29 cellular contexts compared by ENCODE assay signal in genomic region chr7:81416648-81417047, GRCh38.
DNase-seq lines count a peak whose midpoint lies in the region; ATAC-seq and TF ChIP-seq lines count a peak whose summit lies in the region.
"Had no signal": no experiment of that assay in that cellular context is flagged by ENCODE, and none has a peak within 500 bp of the region (broad histone marks: within the 10 kb centered on the region; RNA-seq: fewer than 3 reads in every experiment).

No MANE protein-coding gene starts in this region.

- H3K79me2 ChIP-seq in mammary epithelial cell (ENCODE audit: insufficient read depth, low read length), result no peaks in the 10 kb centered on the region
- H3K79me2 ChIP-seq: hepatocyte had no signal

- no peak for TF ChIP-seq CTCF in mammary epithelial cell (conservative IDR thresholded peaks at IDR 0.05 in 1 of 2, IDR thresholded peaks at IDR 0.05 in 1 of 2; ENCODE audit: extremely low read depth in 1 of 2, insufficient read depth in 1 of 2, low read depth in 1 of 2, low read length in 2 of 2)
- no peak for TF ChIP-seq CTCF in MCF 10A (IDR thresholded peaks at IDR 0.05; ENCODE audit: unreplicated experiment)

- CTCF ChIA-PET in mammary epithelial cell (lab: Charles Lee; ENCODE audit: low non-redundant PET) (no interaction called here), MCF 10A (lab: Yijun Ruan, JAX) (no interaction called here)

- no peaks in the 10 kb centered on the region for H3K4me1 ChIP-seq in mammary epithelial cell (ENCODE audit: insufficient read depth, low read length)
- H3K4me1 ChIP-seq: prostate gland, stomach, tibial artery had no signal

- peaks cover 22% of the 10 kb centered on the region for H3K4me1 Mint-ChIP-seq in MCF 10A (ENCODE audit: insufficient read depth, unreplicated experiment)
- H3K4me1 Mint-ChIP-seq: activated CD4-positive, alpha-beta memory T cell treated with anti-CD3 and anti-CD28 coated beads, Interleukin-2, amount 10 ng/mL, durations not matched to agents 7 days and 5 days; activated T-helper 17 cell treated with anti-CD3 and anti-CD28 coated beads, Interleukin-2, amount 50 U/mL, for 72 hours had no signal

- dilution Hi-C loops in mammary epithelial cell (cut with HindIII; ENCODE audit: low sequenced_read_pairs), result no loop called here

- H3K27ac ChIP-seq in mammary epithelial cell (ENCODE audit: insufficient read depth, low read depth, low read length), result no peak overlapping the region
- H3K27ac ChIP-seq: brain microvascular endothelial cell, dorsolateral prefrontal cortex, hepatocyte, prostate gland, SK-N-MC, stomach, tibial artery had no signal

- no peaks in the 10 kb centered on the region for H4K20me1 ChIP-seq in mammary epithelial cell (ENCODE audit: insufficient read depth, low read length)

- H3K27ac Mint-ChIP-seq in MCF 10A (ENCODE audit: low read depth, unreplicated experiment), result no peak overlapping the region
- H3K27ac Mint-ChIP-seq: activated CD4-positive, alpha-beta memory T cell treated with anti-CD3 and anti-CD28 coated beads, Interleukin-2, amount 10 ng/mL, durations not matched to agents 7 days and 5 days; activated T-helper 17 cell treated with anti-CD3 and anti-CD28 coated beads, Interleukin-2, amount 50 U/mL, for 72 hours; IgD-negative memory B cell had no signal

- H3K9ac ChIP-seq in mammary epithelial cell (ENCODE audit: insufficient read depth, low read length), result no peak overlapping the region

- H3K4me2 ChIP-seq in mammary epithelial cell (ENCODE audit: insufficient read depth, low read depth, low read length), result no peak overlapping the region
- H3K4me2 ChIP-seq: hepatocyte had no signal

- intact Hi-C loops in mammary epithelial cell (cut with micrococcal nuclease) (no loop called here), MCF 10A (cut with micrococcal nuclease) (no loop called here)

- H3K27me3 ChIP-seq in mammary epithelial cell (ENCODE audit: insufficient read depth, low read length), result no peaks in the 10 kb centered on the region
- H3K27me3 ChIP-seq: brain microvascular endothelial cell, dorsolateral prefrontal cortex, hepatocyte, stomach, tibial artery had no signal

- H2AFZ ChIP-seq in mammary epithelial cell (ENCODE audit: low read depth, low read length), result peak overlapping the region; percentile 31
- H2AFZ ChIP-seq: hepatocyte had no signal

- ATAC-seq in GM21723 (IDR thresholded peaks at IDR 0.05; ENCODE audit: unreplicated experiment), result no peak
- no peak for ATAC-seq in HG02759 (IDR thresholded peaks at IDR 0.05; ENCODE audit: unreplicated experiment)
- ATAC-seq: activated CD4-positive, CD25-positive, alpha-beta regulatory T cell treated with anti-CD3 and anti-CD28 coated beads, Interleukin-2, amount 50 U/mL, for 24 hours; activated T-helper 17 cell treated with anti-CD3 and anti-CD28 coated beads, Interleukin-2, amount 50 U/mL, for 72 hours; left lobe of liver had no signal

- H3K36me3 ChIP-seq in mammary epithelial cell (ENCODE audit: insufficient read depth, low read length), result no peaks in the 10 kb centered on the region
- H3K36me3 ChIP-seq: brain microvascular endothelial cell, prostate gland, stomach, tibial artery had no signal

- BruUV-seq in mammary epithelial cell (replicated peaks; lab: Mats Ljungman, UMichigan), result no TSS peak
- no TSS peak for BruUV-seq in MCF 10A (replicated peaks; lab: Mats Ljungman, UMichigan)

- no peaks in the 10 kb centered on the region for H3K36me3 Mint-ChIP-seq in MCF 10A (ENCODE audit: insufficient read depth, unreplicated experiment)
- H3K36me3 Mint-ChIP-seq: IgD-negative memory B cell had no signal

- POLR2A ChIA-PET in MCF 10A (lab: Yijun Ruan, JAX), result no interaction called here

- WGBS in mammary epithelial cell (ENCODE audit: low coverage, missing lambda C conversion rate), result 100% methylated on average over 1 of the region's 1 CpG

- DNase-seq in mammary epithelial cell, result no peak
- no peak for DNase-seq in MCF 10A (ENCODE audit: unreplicated experiment)
- DNase-seq in NOMO-1 treated with DMSO at 0.1 percent for 48 hours (lab: John Stamatoyannopoulos, UW; ENCODE audit: unreplicated experiment), result peak; percentile 79
- peak; percentile 24 for DNase-seq in left kidney (ENCODE audit: low read depth, low spot score)
- no peak for DNase-seq in stimulated activated CD4-positive, alpha-beta T cell treated with anti-CD3 and anti-CD28 coated beads, Interleukin-12 subunit alpha, Interleukin-12 subunit beta, amount 100 ng/mL, for 4 hours
- DNase-seq in NCI-H187 (lab: John Stamatoyannopoulos, UW), result no peak
- DNase-seq: activated CD4-positive, alpha-beta memory T cell treated with anti-CD3 and anti-CD28 coated beads, Interleukin-2, amount 10 ng/mL, durations not matched to agents 7 days and 5 days; activated CD8-positive, alpha-beta memory T cell treated with anti-CD3 and anti-CD28 coated beads, Interleukin-2, amount 50 U/mL, for 48 hours; activated naive CD4-positive, alpha-beta T cell treated with anti-CD3 and anti-CD28 coated beads, Interleukin-2, amount 50 U/mL, for 16 hours; amniotic stem cell; brain microvascular endothelial cell; DND-41; dorsolateral prefrontal cortex; GOT3; mesenchymal stem cell; NCI-H1436; NCI-H446; RPMI8226; stomach; tibial artery had no signal

- no peaks in the 10 kb centered on the region for H3K27me3 Mint-ChIP-seq in MCF 10A (ENCODE audit: insufficient read depth, unreplicated experiment)
- H3K27me3 Mint-ChIP-seq: activated CD4-positive, alpha-beta memory T cell treated with anti-CD3 and anti-CD28 coated beads, Interleukin-2, amount 10 ng/mL, durations not matched to agents 7 days and 5 days; activated T-helper 17 cell treated with anti-CD3 and anti-CD28 coated beads, Interleukin-2, amount 50 U/mL, for 72 hours; IgD-negative memory B cell had no signal

- no peak overlapping the region for H3K4me3 Mint-ChIP-seq in MCF 10A (ENCODE audit: unreplicated experiment)
- H3K4me3 Mint-ChIP-seq: activated CD4-positive, alpha-beta memory T cell treated with anti-CD3 and anti-CD28 coated beads, Interleukin-2, amount 10 ng/mL, durations not matched to agents 7 days and 5 days; activated T-helper 17 cell treated with anti-CD3 and anti-CD28 coated beads, Interleukin-2, amount 50 U/mL, for 72 hours; IgD-negative memory B cell had no signal

- peaks cover 2% of the 10 kb centered on the region for H3K9me3 Mint-ChIP-seq in MCF 10A (ENCODE audit: unreplicated experiment)

- no peak overlapping the region for H3K4me3 ChIP-seq in mammary epithelial cell (replicated peaks in 1 of 3; ENCODE audit: insufficient read depth in 1 of 3, low read depth in 2 of 3, low read length in 3 of 3)
- H3K4me3 ChIP-seq: dorsolateral prefrontal cortex, hepatocyte, prostate gland, SK-N-MC, stomach, tibial artery had no signal

- in situ Hi-C loops in mammary epithelial cell (cut with MboI; ENCODE audit: low sequenced_read_pairs in 2 of 2), result no loop called here

- no peaks in the 10 kb centered on the region for H3K9me3 ChIP-seq in mammary epithelial cell (replicated peaks; ENCODE audit: insufficient read depth, low read length)
- H3K9me3 ChIP-seq: prostate gland, stomach, tibial artery had no signal

Comparison
In these comparisons a context has a peak if more than half of its experiments do, and no peak if none do; other contexts are left out.
1. DNase-seq: peak in NOMO-1 treated with DMSO at 0.1 percent for 48 hours (single experiment) and left kidney (single experiment); none in mammary epithelial cell (single experiment), MCF 10A (single experiment), stimulated activated CD4-positive, alpha-beta T cell treated with anti-CD3 and anti-CD28 coated beads, Interleukin-12 subunit alpha, Interleukin-12 subunit beta, amount 100 ng/mL, for 4 hours (single experiment) and NCI-H187 (0 of 2).